17 cellular contexts compared by ENCODE assay signal in genomic region chr13:32823597-32823996, GRCh38.
DNase-seq lines count a peak whose midpoint lies in the region; ATAC-seq, FAIRE-seq and TF ChIP-seq lines count a peak whose summit lies in the region.
"Had no signal": no experiment of that assay in that cellular context is flagged by ENCODE, and none has a peak within 500 bp of the region (broad histone marks: within the 10 kb centered on the region; RNA-seq: fewer than 3 reads in every experiment).

No MANE protein-coding gene starts in this region.

- 95% methylated on average over 3 of the region's 5 CpGs for WGBS in smooth muscle cell (ENCODE audit: low lambda C conversion rate)
- WGBS in ovary, 3 donors = 91 to 93% (median 92%) methylated on average over 5 of the region's 5 CpGs
- 86 to 94% (median 93%) methylated on average over 5 of the region's 5 CpGs for WGBS in spleen, 5 donors

- TF ChIP-seq POLR2A in ovary (IDR thresholded peaks at IDR 0.05) (no peak), spleen (IDR thresholded peaks at IDR 0.05) (no peak)

- H3K27me3 ChIP-seq in RWPE2 (ENCODE audit: insufficient read depth, poor library complexity, severe bottlenecking) = no peaks in the 10 kb centered on the region
- no peaks in the 10 kb centered on the region for H3K27me3 ChIP-seq in keratinocyte (ENCODE audit: control insufficient read depth, extremely low read depth, insufficient read depth, low read length)
- no peaks in the 10 kb centered on the region for H3K27me3 ChIP-seq in smooth muscle cell (ENCODE audit: low read depth)
- H3K27me3 ChIP-seq in ovary = no peaks in the 10 kb centered on the region
- H3K27me3 ChIP-seq in spleen (replicated peaks in 1 of 7) = no peaks in the 10 kb centered on the region
- H3K27me3 ChIP-seq: SJCRH30 had no signal

- H3K9me1 ChIP-seq in keratinocyte (ENCODE audit: control insufficient read depth, extremely low read depth, insufficient read depth, low read length) = no peaks in the 10 kb centered on the region

- H3K4me3 Mint-ChIP-seq in HFFc6 = peak overlapping the region; percentile 21; the same call in 1 of the 2 replicates
- no peak overlapping the region for H3K4me3 Mint-ChIP-seq in activated CD8-positive, alpha-beta T cell treated with anti-CD3 and anti-CD28 coated beads for 36 hours
- H3K4me3 Mint-ChIP-seq: B cell had no signal

- H3K36me3 ChIP-seq in RWPE2 (ENCODE audit: low read depth) (no peaks in the 10 kb centered on the region), keratinocyte (ENCODE audit: control insufficient read depth in 2 of 2, extremely low read depth in 1 of 2, insufficient read depth in 2 of 2, low read length in 2 of 2) (no peaks in the 10 kb centered on the region), smooth muscle cell (ENCODE audit: low read depth) (no peaks in the 10 kb centered on the region), ovary (no peaks in the 10 kb centered on the region), spleen (no peaks in the 10 kb centered on the region)
- H3K36me3 ChIP-seq: SJCRH30 had no signal

- no peaks in the 10 kb centered on the region for H4K20me1 ChIP-seq in keratinocyte (ENCODE audit: control insufficient read depth, extremely low read depth, insufficient read depth, low read length)
- no peaks in the 10 kb centered on the region for H4K20me1 ChIP-seq in smooth muscle cell (ENCODE audit: low read depth)

- peaks cover 15% of the 10 kb centered on the region for H3F3A ChIP-seq in smooth muscle cell (ENCODE audit: low read depth)

- H3K4me2 ChIP-seq in keratinocyte (ENCODE audit: control insufficient read depth, extremely low read depth, insufficient read depth, low read depth, low read length) (no peak overlapping the region), smooth muscle cell (peak overlapping the region; percentile 49)

- no peaks in the 10 kb centered on the region for H3K36me3 Mint-ChIP-seq in HFFc6 (ENCODE audit: low read depth)
- no peaks in the 10 kb centered on the region for H3K36me3 Mint-ChIP-seq in activated CD8-positive, alpha-beta T cell treated with anti-CD3 and anti-CD28 coated beads for 36 hours (ENCODE audit: low read depth)

- H3K9me3 ChIP-seq in RWPE2 (ENCODE audit: severe bottlenecking) (no peaks in the 10 kb centered on the region), keratinocyte (ENCODE audit: control insufficient read depth, low read depth, low read length) (no peaks in the 10 kb centered on the region), smooth muscle cell (replicated peaks; ENCODE audit: low read depth) (no peaks in the 10 kb centered on the region), ovary (no peaks in the 10 kb centered on the region), spleen (no peaks in the 10 kb centered on the region)
- H3K9me3 ChIP-seq: SJCRH30 had no signal

- H3K9ac ChIP-seq in keratinocyte (ENCODE audit: control insufficient read depth, extremely low read depth, insufficient read depth, low read length) = no peak overlapping the region
- peak overlapping the region; percentile 25 for H3K9ac ChIP-seq in smooth muscle cell (ENCODE audit: low read depth)

- H3K79me2 ChIP-seq in keratinocyte (ENCODE audit: control insufficient read depth, insufficient read depth, low read length) (no peaks in the 10 kb centered on the region), smooth muscle cell (ENCODE audit: low read depth) (no peaks in the 10 kb centered on the region)

- H3K27ac ChIP-seq in RWPE2 (ENCODE audit: poor library complexity, severe bottlenecking) = peak overlapping the region; percentile 80
- no peak overlapping the region for H3K27ac ChIP-seq in keratinocyte (ENCODE audit: control insufficient read depth, insufficient read depth, low read length)
- peak overlapping the region; percentile 95 for H3K27ac ChIP-seq in smooth muscle cell (ENCODE audit: low read depth)
- H3K27ac ChIP-seq in ovary = no peak overlapping the region
- H3K27ac ChIP-seq in spleen = no peak overlapping the region

- no peak for ATAC-seq in RWPE2 (ENCODE audit: low read depth)
- no peak for ATAC-seq in GM19023 (IDR thresholded peaks at IDR 0.05; ENCODE audit: unreplicated experiment)
- ATAC-seq in activated CD8-positive, alpha-beta T cell treated with anti-CD3 and anti-CD28 coated beads for 36 hours = no peak

- no peak for TF ChIP-seq CTCF in HFFc6 (IDR thresholded peaks at IDR 0.05)
- TF ChIP-seq CTCF in RWPE2 (IDR thresholded peaks at IDR 0.05; ENCODE audit: poor library complexity, severe bottlenecking) = no peak
- no peak for TF ChIP-seq CTCF in keratinocyte (optimal IDR thresholded peaks at IDR 0.05 in 1 of 3, IDR thresholded peaks at IDR 0.05 in 1 of 3, conservative IDR thresholded peaks at IDR 0.05 in 1 of 3; ENCODE audit: extremely low read depth in 1 of 3, insufficient read depth in 2 of 3, low read length in 3 of 3)
- no peak for TF ChIP-seq CTCF in smooth muscle cell (IDR thresholded peaks at IDR 0.05; ENCODE audit: borderline replicate concordance, insufficient read depth, poor library complexity, severe bottlenecking)
- TF ChIP-seq CTCF in activated CD8-positive, alpha-beta T cell treated with anti-CD3 and anti-CD28 coated beads for 36 hours (IDR thresholded peaks at IDR 0.05) = no peak
- TF ChIP-seq CTCF in ovary (IDR thresholded peaks at IDR 0.05) = no peak
- no peak for TF ChIP-seq CTCF in spleen (IDR thresholded peaks at IDR 0.05 in 8 of 11, conservative IDR thresholded peaks at IDR 0.05 in 3 of 11)

- POLR2A ChIA-PET in activated CD8-positive, alpha-beta T cell treated with anti-CD3 and anti-CD28 coated beads for 36 hours (lab: Charles Lee) = no interaction called here

- CTCF ChIA-PET in activated CD8-positive, alpha-beta T cell treated with anti-CD3 and anti-CD28 coated beads for 36 hours (lab: Charles Lee) = no interaction called here

- H3K9me3 Mint-ChIP-seq in HFFc6 = no peaks in the 10 kb centered on the region
- H3K9me3 Mint-ChIP-seq in activated CD8-positive, alpha-beta T cell treated with anti-CD3 and anti-CD28 coated beads for 36 hours = no peaks in the 10 kb centered on the region

- FAIRE-seq in keratinocyte (lab: Jason Lieb, UNC) = peak; percentile 44
- FAIRE-seq: H1 had no signal

- dilution Hi-C loops in keratinocyte (cut with MboI; ENCODE audit: extremely low pct_ligation_motif_present, low sequenced_read_pairs) = no loop called here

- TF ChIP-seq EP300 in ovary (IDR thresholded peaks at IDR 0.05) = no peak

- H3K27ac Mint-ChIP-seq in HFFc6 = peak overlapping the region; percentile 77
- H3K27ac Mint-ChIP-seq in activated CD8-positive, alpha-beta T cell treated with anti-CD3 and anti-CD28 coated beads for 36 hours = no peak overlapping the region
- H3K27ac Mint-ChIP-seq: B cell had no signal

- intact Hi-C loops in activated CD8-positive, alpha-beta T cell treated with anti-CD3 and anti-CD28 coated beads for 36 hours (cut with micrococcal nuclease) = no loop called here
- intact Hi-C loops in ovary (cut with DNase I) = no loop called here
- intact Hi-C loops in spleen (cut with DNase I; ENCODE audit: low total_unique reads) = no loop called here

- no peaks in the 10 kb centered on the region for H3K27me3 Mint-ChIP-seq in HFFc6 (ENCODE audit: insufficient read depth)
- H3K27me3 Mint-ChIP-seq in activated CD8-positive, alpha-beta T cell treated with anti-CD3 and anti-CD28 coated beads for 36 hours = no peaks in the 10 kb centered on the region

- H2AFZ ChIP-seq in keratinocyte (ENCODE audit: control insufficient read depth, low read length) = no peak overlapping the region
- H2AFZ ChIP-seq in smooth muscle cell (ENCODE audit: low read depth) = peak overlapping the region; percentile 52

- H3K4me3 ChIP-seq in RWPE2 (ENCODE audit: severe bottlenecking) (no peak overlapping the region), keratinocyte (ENCODE audit: control insufficient read depth in 2 of 3, extremely low read depth in 1 of 3, insufficient read depth in 2 of 3, low read depth in 1 of 3, low read length in 3 of 3) (no peak overlapping the region), smooth muscle cell (no peak overlapping the region), ovary (no peak overlapping the region), spleen (no peak overlapping the region)
- H3K4me3 ChIP-seq: SJCRH30 had no signal

- H3K4me1 ChIP-seq in RWPE2 (ENCODE audit: insufficient read depth, poor library complexity, severe bottlenecking) (peaks cover 17% of the 10 kb centered on the region), keratinocyte (ENCODE audit: control insufficient read depth, extremely low read depth, insufficient read depth, low read length) (peaks cover 16% of the 10 kb centered on the region), smooth muscle cell (ENCODE audit: low read depth) (peaks cover 15% of the 10 kb centered on the region), ovary (ENCODE audit: insufficient read depth) (no peaks in the 10 kb centered on the region), spleen (peaks cover 0 to 11% (median 3%) of the 10 kb centered on the region in 6 donors)

- peaks cover 30% of the 10 kb centered on the region for H3K4me1 Mint-ChIP-seq in HFFc6 (ENCODE audit: low read depth)
- no peaks in the 10 kb centered on the region for H3K4me1 Mint-ChIP-seq in activated CD8-positive, alpha-beta T cell treated with anti-CD3 and anti-CD28 coated beads for 36 hours (ENCODE audit: low read depth)
- H3K4me1 Mint-ChIP-seq: B cell had no signal

- DNase-seq in HFFc6 (no peak), RWPE2 (ENCODE audit: low spot score) (no peak), keratinocyte (ENCODE audit: low read depth, low spot score) (no peak), smooth muscle cell (lab: John Stamatoyannopoulos, UW; ENCODE audit: unreplicated experiment) (no peak), ovary (no peak), spleen (no peak)
- no peak for DNase-seq in activated CD8-positive, alpha-beta T cell treated with anti-CD3 and anti-CD28 coated beads for 36 hours
- DNase-seq: DMS153, EL, NCI-H1417 treated with DMSO at 0.1 percent for 48 hours, NCI-H187 treated with DMSO at 0.1 percent for 48 hours, NCI-H226, NCI-H524 had no signal

Comparison
In these comparisons a context has a peak if more than half of its experiments do, and no peak if none do; other contexts are left out.
1. H3K27ac ChIP-seq: peak in RWPE2 (single experiment) and smooth muscle cell (single experiment); none in keratinocyte (single experiment), ovary (0 of 2) and spleen (0 of 8).